Comparison of ENCODE assay signal across 37 cellular contexts in genomic region chr18:42544901-42545300, GRCh38.
"Had no signal": no experiment of that assay in that cellular context is flagged by ENCODE, and none has a peak within 500 bp of the region (broad histone marks: within the 10 kb centered on the region; RNA-seq: fewer than 3 reads in every experiment).

No MANE protein-coding gene starts in this region.

- H3K9me3 ChIP-seq: adrenal gland, body of pancreas, breast epithelium had no signal

- H3K27ac ChIP-seq: adrenal gland, body of pancreas, brain microvascular endothelial cell, breast epithelium, VCaP had no signal

- H3K27ac Mint-ChIP-seq: activated B cell treated with CpG ODN at 0.5 μM for 24 hours; activated CD4-positive, alpha-beta memory T cell treated with anti-CD3 and anti-CD28 coated beads, Interleukin-2, amount 10 ng/mL, durations not matched to agents 7 days and 5 days; activated CD4-positive, alpha-beta T cell treated with anti-CD3 and anti-CD28 coated beads for 36 hours; activated CD4-positive, alpha-beta T cell treated with anti-CD3 and anti-CD28 coated beads, Interleukin-2, amount 10 ng/mL, durations not matched to agents 7 days and 5 days; activated naive CD4-positive, alpha-beta T cell treated with anti-CD3 and anti-CD28 coated beads for 36 hours; activated naive CD4-positive, alpha-beta T cell treated with anti-CD3 and anti-CD28 coated beads, Interleukin-2, amount 50 U/mL, for 72 hours; activated naive CD8-positive, alpha-beta T cell treated with anti-CD3 and anti-CD28 coated beads for 36 hours; activated T-cell treated with anti-CD3 and anti-CD28 coated beads, Interleukin-2, amount 50 U/mL, for 72 hours; activated T-helper 1 cell treated with anti-CD3 and anti-CD28 coated beads, Interleukin-12 subunit alpha, Interleukin-12 subunit beta, Interleukin-2, Interleukin-4 antibody, amounts not matched to agents 30 ng/mL and 10 ng/mL and 1 ng/mL, durations not matched to agents 14 hours and 24 hours and 36 hours; activated T-helper 17 cell treated with anti-CD3 and anti-CD28 coated beads, Interleukin-2, amount 50 U/mL, for 72 hours; T-helper 1 cell treated with Interleukin-12 subunit alpha and Interleukin-12 subunit beta and Interleukin-4 antibody, amounts not matched to agents 30 μg/mL and 1 μg/mL, for 36 hours; T-helper 2 cell treated with Interferon-gamma antibody and Interleukin-4, amounts not matched to agents 5 μg/mL and 100 μg/mL, for 36 hours had no signal

- FAIRE-seq: astrocyte, TTC549 had no signal

- ATAC-seq: activated CD4-positive, alpha-beta T cell treated with anti-CD3 and anti-CD28 coated beads for 36 hours; activated CD4-positive, CD25-positive, alpha-beta regulatory T cell treated with anti-CD3 and anti-CD28 coated beads, Interleukin-2, amount 50 U/mL, for 24 hours; activated naive CD4-positive, alpha-beta T cell treated with anti-CD3 and anti-CD28 coated beads, Interleukin-2, amount 50 U/mL, for 72 hours; activated T-cell treated with anti-CD3 and anti-CD28 coated beads, Interleukin-2, amount 50 U/mL, for 4 hours; activated T-cell treated with anti-CD3 and anti-CD28 coated beads, Interleukin-2, amount 50 U/mL, for 72 hours; activated T-helper 17 cell treated with anti-CD3 and anti-CD28 coated beads, Interleukin-2, amount 50 U/mL, for 72 hours; body of pancreas had no signal

- H3K9me3 Mint-ChIP-seq: activated CD4-positive, alpha-beta memory T cell treated with anti-CD3 and anti-CD28 coated beads, Interleukin-2, amount 10 ng/mL, durations not matched to agents 7 days and 5 days; activated CD4-positive, alpha-beta T cell treated with anti-CD3 and anti-CD28 coated beads, Interleukin-2, amount 10 ng/mL, durations not matched to agents 7 days and 5 days; activated naive CD8-positive, alpha-beta T cell treated with anti-CD3 and anti-CD28 coated beads for 36 hours; activated T-helper 1 cell treated with anti-CD3 and anti-CD28 coated beads, Interleukin-12 subunit alpha, Interleukin-12 subunit beta, Interleukin-2, Interleukin-4 antibody, amounts not matched to agents 30 ng/mL and 10 ng/mL and 1 ng/mL, durations not matched to agents 14 hours and 24 hours and 36 hours; T-helper 1 cell treated with Interleukin-12 subunit alpha and Interleukin-12 subunit beta and Interleukin-4 antibody, amounts not matched to agents 30 μg/mL and 1 μg/mL, for 36 hours had no signal

- DNase-seq: activated B cell treated with CpG ODN at 0.5 μM for 24 hours; activated CD4-positive, alpha-beta memory T cell treated with anti-CD3 and anti-CD28 coated beads, Interleukin-2, amount 10 ng/mL, durations not matched to agents 7 days and 5 days; activated CD4-positive, alpha-beta T cell treated with anti-CD3 and anti-CD28 coated beads for 1 hour; activated CD4-positive, alpha-beta T cell treated with anti-CD3 and anti-CD28 coated beads for 36 hours; activated CD4-positive, alpha-beta T cell treated with anti-CD3 and anti-CD28 coated beads for 48 hours; activated CD4-positive, alpha-beta T cell treated with anti-CD3 and anti-CD28 coated beads, Interleukin-2, amount 10 ng/mL, durations not matched to agents 7 days and 5 days; activated CD4-positive, alpha-beta T cell treated with anti-CD3 and anti-CD28 coated beads, Interleukin-2, amount 50 U/mL, for 48 hours; activated CD8-positive, alpha-beta memory T cell treated with anti-CD3 and anti-CD28 coated beads, Interleukin-2, amount 50 U/mL, for 4 hours; activated effector memory CD4-positive, alpha-beta T cell treated with anti-CD3 and anti-CD28 coated beads, Interleukin-2, amount 50 U/mL, for 16 hours; activated gamma-delta T cell treated with Interleukin-2 at 50 U/mL for 16 hours; activated naive CD4-positive, alpha-beta T cell; activated naive CD4-positive, alpha-beta T cell treated with anti-CD3 and anti-CD28 coated beads for 36 hours; activated naive CD4-positive, alpha-beta T cell treated with anti-CD3 and anti-CD28 coated beads, Interleukin-2, amount 50 U/mL, for 16 hours; activated naive CD8-positive, alpha-beta T cell treated with anti-CD3 and anti-CD28 coated beads for 36 hours; activated T-cell treated with anti-CD3 and anti-CD28 coated beads for 4 hours; activated T-cell treated with anti-CD3 and anti-CD28 coated beads, Interleukin-2, amount 50 U/mL, for 1 hour; activated T-cell treated with anti-CD3 and anti-CD28 coated beads, Interleukin-2, amount 50 U/mL, for 4 hours; activated T-cell treated with anti-CD3 and anti-CD28 coated beads, Interleukin-2, amount 50 U/mL, for 72 hours; adrenal gland; amniotic stem cell; aorta; body of pancreas; brain microvascular endothelial cell; central memory CD4-positive, alpha-beta T cell; T-helper 1 cell; T-helper 2 cell; T-helper 9 cell had no signal

- H3K27me3 Mint-ChIP-seq: activated B cell treated with CpG ODN at 0.5 μM for 24 hours; activated CD4-positive, alpha-beta memory T cell treated with anti-CD3 and anti-CD28 coated beads, Interleukin-2, amount 10 ng/mL, durations not matched to agents 7 days and 5 days; activated CD4-positive, alpha-beta T cell treated with anti-CD3 and anti-CD28 coated beads for 36 hours; activated CD4-positive, alpha-beta T cell treated with anti-CD3 and anti-CD28 coated beads, Interleukin-2, amount 10 ng/mL, durations not matched to agents 7 days and 5 days; activated naive CD8-positive, alpha-beta T cell treated with anti-CD3 and anti-CD28 coated beads for 36 hours; activated T-helper 17 cell treated with anti-CD3 and anti-CD28 coated beads, Interleukin-2, amount 50 U/mL, for 72 hours had no signal

- H3K4me1 Mint-ChIP-seq: activated B cell treated with CpG ODN at 0.5 μM for 24 hours; activated CD4-positive, alpha-beta memory T cell treated with anti-CD3 and anti-CD28 coated beads, Interleukin-2, amount 10 ng/mL, durations not matched to agents 7 days and 5 days; activated CD4-positive, alpha-beta T cell treated with anti-CD3 and anti-CD28 coated beads for 36 hours; activated CD4-positive, alpha-beta T cell treated with anti-CD3 and anti-CD28 coated beads, Interleukin-2, amount 10 ng/mL, durations not matched to agents 7 days and 5 days; activated naive CD8-positive, alpha-beta T cell treated with anti-CD3 and anti-CD28 coated beads for 36 hours; activated T-helper 17 cell treated with anti-CD3 and anti-CD28 coated beads, Interleukin-2, amount 50 U/mL, for 72 hours had no signal

- H3K27me3 ChIP-seq: adrenal gland, body of pancreas, brain microvascular endothelial cell, breast epithelium had no signal

- H3K4me3 ChIP-seq: adrenal gland, body of pancreas, breast epithelium had no signal

- H3K36me3 Mint-ChIP-seq: activated naive CD8-positive, alpha-beta T cell treated with anti-CD3 and anti-CD28 coated beads for 36 hours had no signal

- H3K4me3 Mint-ChIP-seq: activated B cell treated with CpG ODN at 0.5 μM for 24 hours; activated CD4-positive, alpha-beta memory T cell treated with anti-CD3 and anti-CD28 coated beads, Interleukin-2, amount 10 ng/mL, durations not matched to agents 7 days and 5 days; activated CD4-positive, alpha-beta T cell treated with anti-CD3 and anti-CD28 coated beads for 36 hours; activated CD4-positive, alpha-beta T cell treated with anti-CD3 and anti-CD28 coated beads, Interleukin-2, amount 10 ng/mL, durations not matched to agents 7 days and 5 days; activated naive CD4-positive, alpha-beta T cell treated with anti-CD3 and anti-CD28 coated beads for 36 hours; activated naive CD8-positive, alpha-beta T cell treated with anti-CD3 and anti-CD28 coated beads for 36 hours; activated T-cell treated with anti-CD3 and anti-CD28 coated beads, Interleukin-2, amount 50 U/mL, for 4 hours; activated T-cell treated with anti-CD3 and anti-CD28 coated beads, Interleukin-2, amount 50 U/mL, for 72 hours; activated T-helper 1 cell treated with anti-CD3 and anti-CD28 coated beads, Interleukin-12 subunit alpha, Interleukin-12 subunit beta, Interleukin-2, Interleukin-4 antibody, amounts not matched to agents 30 ng/mL and 10 ng/mL and 1 ng/mL, durations not matched to agents 14 hours and 24 hours and 36 hours; activated T-helper 17 cell treated with anti-CD3 and anti-CD28 coated beads, Interleukin-2, amount 50 U/mL, for 72 hours; T-helper 1 cell treated with Interleukin-12 subunit alpha and Interleukin-12 subunit beta and Interleukin-4 antibody, amounts not matched to agents 30 μg/mL and 1 μg/mL, for 36 hours; T-helper 2 cell treated with Interferon-gamma antibody and Interleukin-4, amounts not matched to agents 5 μg/mL and 100 μg/mL, for 36 hours had no signal

- H3K36me3 ChIP-seq: adrenal gland, brain microvascular endothelial cell, breast epithelium had no signal

- H3K4me1 ChIP-seq: adrenal gland, body of pancreas, breast epithelium had no signal
